Comparison of ENCODE assay signal across 29 cellular contexts in genomic region chr1:83960669-83961277, GRCh38. TPM values are rescaled to one million over a fixed set of nuclear protein-coding genes. Genes with fewer than 3 reads are reported as not detected.
DNase-seq lines count a peak whose midpoint lies in the region; ATAC-seq and TF ChIP-seq lines count a peak whose summit lies in the region.
"Had no signal": no experiment of that assay in that cellular context is flagged by ENCODE, and none has a peak within 500 bp of the region (broad histone marks: within the 10 kb centered on the region; RNA-seq: fewer than 3 reads in every experiment).

No MANE protein-coding gene starts in this region.

- no peak for TF ChIP-seq EP300 in SK-N-SH (IDR thresholded peaks at IDR 0.05; ENCODE audit: borderline replicate concordance in 1 of 2, low read depth in 1 of 2, low read length in 1 of 2)

- intact Hi-C loops in tibial artery (cut with DNase I; ENCODE audit: low total_unique reads), result no loop called here

- H4K8ac ChIP-seq in trophoblast cell (ENCODE audit: low read depth, low read length), result no peak overlapping the region

- no peak overlapping the region for H3K27ac Mint-ChIP-seq in progenitor cell of endocrine pancreas
- H3K27ac Mint-ChIP-seq: activated CD8-positive, alpha-beta memory T cell treated with anti-CD3 and anti-CD28 coated beads, Interleukin-2, amount 10 ng/mL, durations not matched to agents 7 days and 5 days; H9; nephron; WTC11 had no signal

- no peak for TF ChIP-seq RAD21 in SK-N-SH (IDR thresholded peaks at IDR 0.05; ENCODE audit: low read length)

- peaks cover 22% of the 10 kb centered on the region for H3F3A ChIP-seq in SK-N-SH (replicated peaks; ENCODE audit: insufficient read depth)

- H3K9me2 ChIP-seq in SK-N-SH, result no peaks in the 10 kb centered on the region

- no peak overlapping the region for H3K4ac ChIP-seq in trophoblast cell (ENCODE audit: low read depth, low read length)

- H3K27ac ChIP-seq in SK-N-SH (ENCODE audit: low read depth in 2 of 2, low read length in 1 of 2) (peak overlapping the region; percentile 43 to 50), cingulate gyrus (ENCODE audit: low read depth, low read length) (peak overlapping the region; percentile 80), tibial artery (peak overlapping the region; percentile 74 to 79), trophoblast cell (ENCODE audit: low read depth, low read length) (no peak overlapping the region)
- H3K27ac ChIP-seq: BLaER1, brain microvascular endothelial cell, esophagus muscularis mucosa, gastrocnemius medialis had no signal

- H3K18ac ChIP-seq in trophoblast cell (ENCODE audit: low read length), result no peak overlapping the region

- no peak overlapping the region for H2BK5ac ChIP-seq in trophoblast cell (ENCODE audit: low read depth, low read length, poor library complexity)

- H3K36me3 ChIP-seq in SK-N-SH (replicated peaks in 1 of 2; ENCODE audit: control insufficient read depth in 1 of 2, insufficient read depth in 2 of 2, low read length in 1 of 2) (no peaks in the 10 kb centered on the region), tibial artery (no peaks in the 10 kb centered on the region), trophoblast cell (ENCODE audit: control insufficient read depth in 1 of 2, insufficient read depth in 2 of 2, low read length in 2 of 2) (no peaks in the 10 kb centered on the region)
- H3K36me3 ChIP-seq: BLaER1, brain microvascular endothelial cell, esophagus muscularis mucosa, gastrocnemius medialis had no signal

- H3K4me3 ChIP-seq in SK-N-SH (ENCODE audit: low read depth in 2 of 2, low read length in 1 of 2), result no peak overlapping the region
- H3K4me3 ChIP-seq in tibial artery, result no peak overlapping the region
- H3K4me3 ChIP-seq in trophoblast cell (ENCODE audit: low read depth, low read length), result no peak overlapping the region
- H3K4me3 ChIP-seq: BLaER1, esophagus muscularis mucosa, gastrocnemius medialis, mucosa of descending colon had no signal

- H3K9me3 ChIP-seq in SK-N-SH, result no peaks in the 10 kb centered on the region
- no peaks in the 10 kb centered on the region for H3K9me3 ChIP-seq in tibial artery
- no peaks in the 10 kb centered on the region for H3K9me3 ChIP-seq in trophoblast cell (ENCODE audit: insufficient read depth, low read depth, low read length)
- H3K9me3 ChIP-seq: BLaER1, esophagus muscularis mucosa, gastrocnemius medialis, mucosa of descending colon had no signal

- TF ChIP-seq CTCF in SK-N-SH (IDR thresholded peaks at IDR 0.05) (no peak), tibial artery (IDR thresholded peaks at IDR 0.05) (no peak), progenitor cell of endocrine pancreas (IDR thresholded peaks at IDR 0.05; ENCODE audit: unreplicated experiment) (no peak)

- no peaks in the 10 kb centered on the region for H3K79me1 ChIP-seq in trophoblast cell (ENCODE audit: low read length)

- no peaks in the 10 kb centered on the region for H3K27me3 Mint-ChIP-seq in progenitor cell of endocrine pancreas

- H3K4me2 ChIP-seq in SK-N-SH (no peak overlapping the region; the same call in 1 of the 2 replicates), trophoblast cell (ENCODE audit: low read length) (no peak overlapping the region)
- H3K4me2 ChIP-seq: BLaER1 had no signal

- CTCF ChIA-PET in SK-N-SH (lab: Yijun Ruan, JAX), result interaction anchor here (0.7 to 1.2 kb wide), 5 partner anchors 14 to 984 kb away, joined by 3 to 4 read pairs (median 3); no protein-coding TSS in a partner anchor

- H4K12ac ChIP-seq in trophoblast cell (ENCODE audit: low read depth, low read length), result no peak overlapping the region

- no peak overlapping the region for H3K9ac ChIP-seq in SK-N-SH
- H3K9ac ChIP-seq in trophoblast cell (ENCODE audit: low read length), result no peak overlapping the region
- H3K9ac ChIP-seq: BLaER1 had no signal

- H3K27me3 ChIP-seq in SK-N-SH (ENCODE audit: insufficient read depth), result no peaks in the 10 kb centered on the region
- H3K27me3 ChIP-seq in tibial artery, result no peaks in the 10 kb centered on the region
- H3K27me3 ChIP-seq in trophoblast cell (ENCODE audit: insufficient read depth, low read length), result no peaks in the 10 kb centered on the region
- H3K27me3 ChIP-seq: BLaER1, brain microvascular endothelial cell, esophagus muscularis mucosa, gastrocnemius medialis had no signal

- no peak overlapping the region for H3K4me3 Mint-ChIP-seq in progenitor cell of endocrine pancreas (ENCODE audit: low read depth)
- H3K4me3 Mint-ChIP-seq: activated CD8-positive, alpha-beta memory T cell treated with anti-CD3 and anti-CD28 coated beads, Interleukin-2, amount 10 ng/mL, durations not matched to agents 7 days and 5 days; H9; nephron; WTC11 had no signal

- no peak overlapping the region for H2BK120ac ChIP-seq in trophoblast cell (ENCODE audit: insufficient read depth, low read length, poor library complexity)

- H3K4me1 ChIP-seq in SK-N-SH (ENCODE audit: control insufficient read depth in 1 of 2, insufficient read depth in 2 of 2, low read depth in 1 of 2, low read length in 1 of 2) (peaks cover 9% of the 10 kb centered on the region in 2 experiments; a peak in 2 of 4 replicates), tibial artery (peaks cover 0 to 80% (median 31%) of the 10 kb centered on the region in 4 donors), trophoblast cell (ENCODE audit: control insufficient read depth in 1 of 2, insufficient read depth in 2 of 2, low read length in 2 of 2) (no peaks in the 10 kb centered on the region)

- no peak overlapping the region for H3K23ac ChIP-seq in trophoblast cell (ENCODE audit: low read length)

- H4K20me1 ChIP-seq in SK-N-SH (ENCODE audit: insufficient read depth), result no peaks in the 10 kb centered on the region
- H4K20me1 ChIP-seq: BLaER1 had no signal

- no peak for DNase-seq in SK-N-SH
- DNase-seq in medulla oblongata (ENCODE audit: extremely low spot score), result peak; percentile 57
- DNase-seq in tibial artery, result no peak
- no peak for DNase-seq in NK-92 treated with Interleukin-12 subunit alpha and Interleukin-12 subunit beta, amount 100 ng/mL, for 24 hours (lab: John Stamatoyannopoulos, UW)
- DNase-seq in trophoblast cell, result no peak
- no peak for DNase-seq in progenitor cell of endocrine pancreas (ENCODE audit: low spot score, unreplicated experiment)
- DNase-seq: ACHN; activated CD4-positive, alpha-beta T cell treated with anti-CD3 and anti-CD28 coated beads, Interleukin-2, amount 50 U/mL, for 1 hour; activated CD8-positive, alpha-beta memory T cell treated with anti-CD3 and anti-CD28 coated beads, Interleukin-2, amount 10 ng/mL, durations not matched to agents 7 days and 5 days; activated T-cell treated with anti-CD3 and anti-CD28 coated beads, Interleukin-2, amount 50 U/mL, for 48 hours; DND-41; effector CD8-positive, alpha-beta T cell; gastrocnemius medialis; H9; KBM-7; MM.1S; mucosa of descending colon; NCI-H2081 treated with DMSO at 0.1 percent for 48 hours; NCI-H524; SHP77; stimulated activated CD4-positive, alpha-beta T cell treated with anti-CD3 and anti-CD28 coated beads, Interleukin-2, amount 100 ng/mL, for 24 hours had no signal

- peaks cover 4% of the 10 kb centered on the region for H3K36me3 Mint-ChIP-seq in progenitor cell of endocrine pancreas (ENCODE audit: insufficient read depth)
- H3K36me3 Mint-ChIP-seq: activated CD8-positive, alpha-beta memory T cell treated with anti-CD3 and anti-CD28 coated beads, Interleukin-2, amount 10 ng/mL, durations not matched to agents 7 days and 5 days; WTC11 had no signal

- peaks cover 13% of the 10 kb centered on the region for H3K4me1 Mint-ChIP-seq in progenitor cell of endocrine pancreas (ENCODE audit: low read depth)
- H3K4me1 Mint-ChIP-seq: activated CD8-positive, alpha-beta memory T cell treated with anti-CD3 and anti-CD28 coated beads, Interleukin-2, amount 10 ng/mL, durations not matched to agents 7 days and 5 days; nephron; WTC11 had no signal

- H3K14ac ChIP-seq in trophoblast cell (ENCODE audit: low read length), result no peak overlapping the region

- no peaks in the 10 kb centered on the region for H3K79me2 ChIP-seq in SK-N-SH (ENCODE audit: insufficient read depth)
- H3K79me2 ChIP-seq in trophoblast cell (ENCODE audit: control insufficient read depth, insufficient read depth, low read length, poor library complexity), result no peaks in the 10 kb centered on the region

- H4K91ac ChIP-seq in trophoblast cell (ENCODE audit: low read depth, low read length), result no peak overlapping the region

- POLR2A ChIA-PET in SK-N-SH (lab: Yijun Ruan, JAX), result interaction anchor here (0.6 kb wide), 1 partner anchor 13 kb away, joined by 3 read pairs; no protein-coding TSS in a partner anchor

- H2AFZ ChIP-seq in SK-N-SH (ENCODE audit: low read depth) (no peak overlapping the region), trophoblast cell (ENCODE audit: insufficient read depth, low read length, poor library complexity) (no peak overlapping the region)

- H2BK12ac ChIP-seq in trophoblast cell (ENCODE audit: low read length), result no peak overlapping the region

- no peaks in the 10 kb centered on the region for H3K9me3 Mint-ChIP-seq in progenitor cell of endocrine pancreas (ENCODE audit: low read depth)
- H3K9me3 Mint-ChIP-seq: H9, nephron, WTC11 had no signal

- ATAC-seq in SK-N-SH treated with all-trans-retinoic acid at 6 μM for 48 hours, result no peak; the same call in 2 of the 3 replicates
- ATAC-seq: activated CD8-positive, alpha-beta memory T cell treated with anti-CD3 and anti-CD28 coated beads, Interleukin-2, amount 10 ng/mL, durations not matched to agents 7 days and 5 days; gastrocnemius medialis; mucosa of descending colon; Panc1; WTC11 had no signal

- H2AK5ac ChIP-seq in trophoblast cell (ENCODE audit: low read length), result no peak overlapping the region

TF ChIP-seq in SK-N-SH, 30 proteins besides CTCF, POLR2A, EP300 and RAD21 (continues in another document):
- TF ChIP-seq MXI1 (IDR thresholded peaks at IDR 0.05; ENCODE audit: low read depth, low read length) (no peak), SMC3 (IDR thresholded peaks at IDR 0.05; ENCODE audit: low read depth, low read length) (no peak), MEF2A (IDR thresholded peaks at IDR 0.05; ENCODE audit: borderline replicate concordance, low read depth) (no peak), RXRA (IDR thresholded peaks at IDR 0.05; ENCODE audit: borderline replicate concordance, low read depth) (no peak)

RNA-seq across cellular contexts. Expression of gene TTLL7, which starts 38.2 kb away (rescaled TPM):
- polyA plus RNA-seq in SK-N-SH (2012; rRNA removed), result 7.3 and 11.5 TPM in 2 replicates
- 7.2 and 7.3 TPM in 2 replicates for polyA plus RNA-seq in SK-N-SH (2012; cell fraction: cytosol; rRNA removed)
- polyA plus RNA-seq in SK-N-SH (2012; cell fraction: nucleus; rRNA removed), result 11.3 and 29.3 TPM in 2 replicates
- 2.7 and 3.4 TPM in 2 replicates for polyA plus RNA-seq in trophoblast cell (2013)
- 106 and 117 TPM in 2 replicates for total RNA-seq in progenitor cell of endocrine pancreas
